ENCODE assay signal across 9 cellular contexts in the genomic region with DNA sequence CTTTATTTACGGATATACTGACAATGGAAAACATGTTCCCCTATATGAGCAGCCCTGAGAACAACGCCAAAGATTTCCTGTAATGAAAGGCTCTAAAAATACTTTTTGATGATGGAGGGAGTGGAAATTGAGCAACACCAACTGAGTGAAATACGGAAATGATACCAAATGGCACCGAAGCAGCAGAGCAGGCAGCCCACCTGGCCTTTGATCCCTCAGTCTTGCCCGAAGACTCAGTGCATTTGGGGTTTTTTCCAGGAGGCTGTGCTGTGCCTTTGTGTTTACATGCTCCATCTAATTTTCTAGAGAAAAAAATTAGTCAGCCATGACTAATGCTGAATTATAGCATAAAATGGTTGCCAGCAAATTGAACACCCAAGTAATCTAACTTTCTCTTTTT.
DNase-seq lines count a peak whose midpoint lies in the region; ATAC-seq lines count a peak whose summit lies in the region.
"Had no signal": no experiment of that assay in that cellular context is flagged by ENCODE, and none has a peak within 500 bp of the region (broad histone marks: within the 10 kb centered on the region; RNA-seq: fewer than 3 reads in every experiment).

No MANE protein-coding gene starts in this region.

- no peak overlapping the region for H3K9ac ChIP-seq in skeletal muscle tissue (ENCODE audit: low read depth in 1 of 3, low read length in 3 of 3)

- peak; percentile 48 for DNase-seq in EH (ENCODE audit: low read depth)
- peak; percentile 94 for DNase-seq in MV-4-11 (lab: John Stamatoyannopoulos, UW)
- peak; percentile 29 for DNase-seq in amniotic epithelial cell (ENCODE audit: low read depth)
- DNase-seq in NCI-H1436 treated with DMSO at 0.1 percent for 48 hours (lab: John Stamatoyannopoulos, UW) = no peak
- DNase-seq in DMS153 (lab: John Stamatoyannopoulos, UW) = no peak
- DNase-seq: NCI-H526 had no signal

- peak overlapping the region; percentile 49 for H3K27ac ChIP-seq in skeletal muscle tissue (ENCODE audit: low read depth, low read length)

- no peaks in the 10 kb centered on the region for H3K27me3 ChIP-seq in skeletal muscle tissue (ENCODE audit: control insufficient read depth in 3 of 3, insufficient read depth in 3 of 3, low read length in 3 of 3)

- ATAC-seq in GM21786 (IDR thresholded peaks at IDR 0.05; ENCODE audit: unreplicated experiment) (no peak), HG03565 (IDR thresholded peaks at IDR 0.05; ENCODE audit: unreplicated experiment) (no peak)

- H3K36me3 ChIP-seq in skeletal muscle tissue (ENCODE audit: control insufficient read depth in 3 of 3, insufficient read depth in 3 of 3, low read length in 3 of 3) = no peaks in the 10 kb centered on the region

- no peak overlapping the region for H3K4me3 ChIP-seq in skeletal muscle tissue (ENCODE audit: low read length in 3 of 3)

- peaks cover 0 to 5% (median 0%) of the 10 kb centered on the region in 3 donors for H3K4me1 ChIP-seq in skeletal muscle tissue (ENCODE audit: control insufficient read depth in 3 of 3, insufficient read depth in 3 of 3, low read length in 3 of 3)

- no peaks in the 10 kb centered on the region for H3K9me3 ChIP-seq in skeletal muscle tissue (ENCODE audit: control insufficient read depth in 3 of 3, low read length in 3 of 3)

Comparison
In these comparisons a context has a peak if more than half of its experiments do, and no peak if none do; other contexts are left out.
1. DNase-seq: peak in EH (single experiment), MV-4-11 (single experiment) and amniotic epithelial cell (single experiment); none in NCI-H1436 treated with DMSO at 0.1 percent for 48 hours (single experiment) and DMS153 (single experiment).